Comparison of ENCODE assay signal across 9 cellular contexts in genomic region chr2:75523313-75524275, GRCh38. TPM values are rescaled to one million over a fixed set of nuclear protein-coding genes. Genes with fewer than 3 reads are reported as not detected.
DNase-seq lines count a peak whose midpoint lies in the region; ATAC-seq and TF ChIP-seq lines count a peak whose summit lies in the region.
"Had no signal": no experiment of that assay in that cellular context is flagged by ENCODE, and none has a peak within 500 bp of the region (broad histone marks: within the 10 kb centered on the region; RNA-seq: fewer than 3 reads in every experiment).

No MANE protein-coding gene starts in this region.

- no peaks in the 10 kb centered on the region for H3K9me3 ChIP-seq in left lung

- DNase-seq in SW480 (ENCODE audit: low spot score): peak; percentile 99
- no peak for DNase-seq in left lung
- DNase-seq in C1 segment of cervical spinal cord (lab: John Stamatoyannopoulos, UW): no peak
- no peak for DNase-seq in GF-D8 (lab: John Stamatoyannopoulos, UW)
- DNase-seq: T-cell had no signal

- no peak overlapping the region for H3K27ac ChIP-seq in left lung

- H3K27me3 ChIP-seq in left lung: no peaks in the 10 kb centered on the region

- ATAC-seq in GM18502 (IDR thresholded peaks at IDR 0.05; ENCODE audit: poor library complexity, unreplicated experiment): peak; percentile 85
- ATAC-seq in HG02678 (IDR thresholded peaks at IDR 0.05; ENCODE audit: unreplicated experiment): peak; percentile 67
- ATAC-seq in left lung: peak; percentile 84
- no peak for ATAC-seq in activated CD4-positive, CD25-positive, alpha-beta regulatory T cell treated with anti-CD3 and anti-CD28 coated beads, Interleukin-2, amount 50 U/mL, for 24 hours
- no peak for ATAC-seq in GM19397 (IDR thresholded peaks at IDR 0.05; ENCODE audit: unreplicated experiment)
- ATAC-seq: T-cell had no signal

- TF ChIP-seq CTCF in left lung (IDR thresholded peaks at IDR 0.05): no peak

- intact Hi-C loops in left lung (cut with DNase I): no loop called here

- no peak overlapping the region for H3K4me3 ChIP-seq in left lung

- no peaks in the 10 kb centered on the region for H3K36me3 ChIP-seq in left lung

- no peaks in the 10 kb centered on the region for H3K4me1 ChIP-seq in left lung

RNA-seq across cellular contexts. Expression of gene EVA1A, which starts 37.1 kb away (rescaled TPM):
- 10 to 100 TPM; 23.2 to 54.7 TPM for total RNA-seq in left lung

Comparison
In these comparisons a context has a peak if more than half of its experiments do, and no peak if none do; other contexts are left out.
1. ATAC-seq: peak in GM18502 (single experiment), HG02678 (single experiment) and left lung (single experiment); none in activated CD4-positive, CD25-positive, alpha-beta regulatory T cell treated with anti-CD3 and anti-CD28 coated beads, Interleukin-2, amount 50 U/mL, for 24 hours (0 of 2) and GM19397 (single experiment).